Comparison of ENCODE assay signal across 1 cellular context in the genomic region with DNA sequence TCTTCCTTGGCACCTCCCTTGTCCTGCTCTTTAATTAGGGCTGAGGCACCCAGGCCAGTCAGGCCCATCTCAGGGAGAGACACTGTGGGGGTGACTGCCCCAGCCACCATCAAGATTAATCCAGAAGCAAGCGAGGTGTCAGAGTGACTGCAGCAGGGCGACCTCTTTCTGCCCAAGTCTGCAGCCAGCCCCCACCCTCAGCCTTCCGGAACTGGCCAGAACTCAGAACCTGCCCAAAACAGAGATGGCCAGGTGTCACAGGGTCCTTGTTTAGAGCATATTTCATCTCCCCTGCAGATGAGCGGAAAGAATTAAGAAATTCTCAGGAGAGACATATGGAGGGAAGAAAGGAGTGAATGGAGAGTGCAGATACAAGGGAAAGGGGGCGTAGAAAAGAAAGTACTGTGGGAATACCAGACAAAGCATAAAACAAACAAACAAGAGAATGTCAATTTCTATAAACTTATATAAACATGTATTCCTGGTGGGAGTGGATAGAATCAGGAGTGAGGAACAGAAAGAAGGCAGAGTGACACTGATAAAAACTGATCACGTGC.
TF ChIP-seq lines count a peak whose summit lies in the region.

No MANE protein-coding gene starts in this region.

TF ChIP-seq in HEK293, 187 proteins besides CTCF, POLR2A, EP300 and RAD21:
- no peak for TF ChIP-seq ZNF707 (tag by site-specific recombination; IDR thresholded peaks at IDR 0.05)
- peak; percentile 51; the same call in 1 of the 2 replicates for TF ChIP-seq PRDM1 (tag by site-specific recombination; IDR thresholded peaks at IDR 0.05)
TF ChIP-seq in HEK293: peak in this region for 1.
